ENCODE assay signal across 8 cellular contexts in the genomic region with DNA sequence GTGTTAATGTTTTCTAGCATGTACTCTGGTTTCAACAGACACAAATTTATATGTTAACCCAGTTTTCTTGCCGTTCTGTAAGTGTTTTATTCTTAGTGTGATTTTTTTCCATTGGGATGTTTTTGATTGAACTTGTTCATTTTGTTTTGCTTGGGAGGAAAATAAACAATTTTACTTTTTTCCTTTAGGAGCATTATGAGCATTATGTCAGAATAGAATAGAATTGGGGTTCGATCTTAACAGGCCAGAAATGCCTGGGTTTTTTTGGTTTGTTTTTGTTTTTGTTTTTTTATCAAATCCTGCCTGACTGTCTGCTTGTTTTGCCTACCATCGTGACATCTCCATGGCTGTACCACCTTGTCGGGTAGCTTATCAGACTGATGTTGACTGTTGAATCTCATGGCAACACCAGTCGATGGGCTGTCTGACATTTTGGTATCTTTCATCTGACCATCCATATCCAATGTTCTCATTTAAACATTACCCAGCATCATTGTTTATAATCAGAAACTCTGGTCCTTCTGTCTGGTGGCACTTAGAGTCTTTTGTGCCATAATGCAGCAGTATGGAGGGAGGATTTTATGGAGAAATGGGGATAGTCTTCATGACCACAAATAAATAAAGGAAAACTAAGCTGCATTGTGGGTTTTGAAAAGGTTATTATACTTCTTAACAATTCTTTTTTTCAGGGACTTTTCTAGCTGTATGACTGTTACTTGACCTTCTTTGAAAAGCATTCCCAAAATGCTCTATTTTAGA. TPM values are rescaled to one million over a fixed set of nuclear protein-coding genes. Genes with fewer than 3 reads are reported as not detected.
A peak's percentile ranks its signal among the peaks of the same experiment; 100 is the strongest.
DNase-seq lines count a peak whose midpoint lies in the region; ATAC-seq lines count a peak whose summit lies in the region.

No MANE protein-coding gene starts in this region.

- H3K9me3 ChIP-seq in T-helper 17 cell (ENCODE audit: control insufficient read depth, low read length, poor library complexity, severe bottlenecking) (peaks cover 18% of the 10 kb centered on the region), skeletal muscle satellite cell (replicated peaks; ENCODE audit: low read length) (no peaks in the 10 kb centered on the region)

- peak overlapping the region; percentile 79 for H3K4me3 ChIP-seq in skeletal muscle satellite cell (ENCODE audit: low read length)

- ATAC-seq in T-helper 17 cell: no peak
- ATAC-seq in HG02759 (IDR thresholded peaks at IDR 0.05; ENCODE audit: unreplicated experiment): no peak

- H3K36me3 ChIP-seq in skeletal muscle satellite cell (ENCODE audit: insufficient read depth, low read length): peaks cover 35% of the 10 kb centered on the region

- H3K4me1 Mint-ChIP-seq in T-helper 17 cell: peaks cover 47% of the 10 kb centered on the region

- peak overlapping the region; percentile 98 for H3K9ac ChIP-seq in skeletal muscle satellite cell (ENCODE audit: low read depth, low read length)

- no peaks in the 10 kb centered on the region for H3K27me3 ChIP-seq in skeletal muscle satellite cell (ENCODE audit: control insufficient read depth, insufficient read depth, low read length)

- no peaks in the 10 kb centered on the region for H3K27me3 Mint-ChIP-seq in T-helper 17 cell

- peaks cover 33% of the 10 kb centered on the region for H3K4me1 ChIP-seq in skeletal muscle satellite cell (ENCODE audit: control insufficient read depth, insufficient read depth, low read length)

- peak overlapping the region; percentile 81 for H3K4me2 ChIP-seq in skeletal muscle satellite cell (ENCODE audit: low read length)

- peak overlapping the region; percentile 99 for H3K27ac Mint-ChIP-seq in T-helper 17 cell

- DNase-seq in SIG-M5 treated with dmso at 0.1 percent for 504 hours (lab: John Stamatoyannopoulos, UW; ENCODE audit: unreplicated experiment): peak; percentile 77
- DNase-seq in SIG-M5 (lab: John Stamatoyannopoulos, UW): no peak
- DNase-seq in T-helper 17 cell: no peak
- DNase-seq in fibroblast of peridontal ligament (ENCODE audit: extremely low read depth): peak; percentile 43
- no peak for DNase-seq in cerebellar cortex (ENCODE audit: low spot score)
- DNase-seq in GM19240 (ENCODE audit: insufficient read length, low spot score): no peak

- peak overlapping the region; percentile 99 for H3K4me3 Mint-ChIP-seq in T-helper 17 cell

- peaks cover 16% of the 10 kb centered on the region for H3K36me3 Mint-ChIP-seq in T-helper 17 cell (ENCODE audit: low read depth)

RNA-seq across cellular contexts. Expression of gene TUBD1, which starts 51.7 kb away (rescaled TPM):
- 1 to 10 TPM; 6.3 to 8.6 TPM for total RNA-seq in T-helper 17 cell
- 2.3 and 3.1 TPM in 2 replicates for total RNA-seq in skeletal muscle satellite cell (2012; rRNA removed)

RNA-seq across cellular contexts. Expression of gene RPS6KB1, which starts 51.8 kb away (rescaled TPM):
- 100 to 1,000 TPM in 1 of 2 donors, 10 to 100 TPM in 1; 86.6 to 105 TPM for total RNA-seq in T-helper 17 cell
- total RNA-seq in skeletal muscle satellite cell (2012; rRNA removed): 11.9 and 12.7 TPM in 2 replicates

Comparison
In these comparisons a context has a peak if more than half of its experiments do, and no peak if none do; other contexts are left out.
1. DNase-seq: peak in SIG-M5 treated with dmso at 0.1 percent for 504 hours (single experiment) and fibroblast of peridontal ligament (single experiment); none in SIG-M5 (single experiment), T-helper 17 cell (0 of 3), cerebellar cortex (single experiment) and GM19240 (single experiment).